ENCODE assay signal across 35 cellular contexts in genomic region chr3:180063783-180064182, GRCh38. TPM values are rescaled to one million over a fixed set of nuclear protein-coding genes. Genes with fewer than 3 reads are reported as not detected.
DNase-seq lines count a peak whose midpoint lies in the region; ATAC-seq and TF ChIP-seq lines count a peak whose summit lies in the region.
"Had no signal": no experiment of that assay in that cellular context is flagged by ENCODE, and none has a peak within 500 bp of the region (broad histone marks: within the 10 kb centered on the region; RNA-seq: fewer than 3 reads in every experiment).

No MANE protein-coding gene starts in this region.

- no peaks in the 10 kb centered on the region for H3F3A ChIP-seq in PC-9 (ENCODE audit: insufficient read depth, low read depth)

- H3K9me3 ChIP-seq in PC-9 (ENCODE audit: insufficient read depth, low read depth) (no peaks in the 10 kb centered on the region), parathyroid adenoma (ENCODE audit: control insufficient read depth, low read length) (no peaks in the 10 kb centered on the region)
- H3K9me3 ChIP-seq: gastrocnemius medialis, psoas muscle, sigmoid colon, thyroid gland, uterus had no signal

- H3K4me3 ChIP-seq in PC-9 (no peak overlapping the region), parathyroid adenoma (ENCODE audit: low read depth, low read length) (no peak overlapping the region)
- H3K4me3 ChIP-seq: gastrocnemius medialis, psoas muscle, sigmoid colon, thyroid gland, uterus had no signal

- H3K4me1 ChIP-seq in PC-9 (replicated peaks; ENCODE audit: insufficient read depth) (no peaks in the 10 kb centered on the region), parathyroid adenoma (no peaks in the 10 kb centered on the region)
- H3K4me1 ChIP-seq: gastrocnemius medialis, psoas muscle, sigmoid colon, thyroid gland, uterus had no signal

- H3K79me2 ChIP-seq in PC-9 (ENCODE audit: low read depth) (no peaks in the 10 kb centered on the region), parathyroid adenoma (no peaks in the 10 kb centered on the region)

- CTCF ChIA-PET in PC-9 (lab: Charles Lee) = no interaction called here

- no peak for ATAC-seq in HG03095 (IDR thresholded peaks at IDR 0.05; ENCODE audit: unreplicated experiment)
- ATAC-seq: activated CD4-positive, alpha-beta T cell treated with anti-CD3 and anti-CD28 coated beads for 36 hours; activated CD8-positive, alpha-beta T cell treated with anti-CD3 and anti-CD28 coated beads, Interleukin-2, amount 10 ng/mL, durations not matched to agents 7 days and 5 days; CD8-positive, alpha-beta T cell; gastrocnemius medialis; HCT116; naive thymus-derived CD4-positive, alpha-beta T cell; psoas muscle had no signal

- H3K9ac ChIP-seq in parathyroid adenoma = no peak overlapping the region

- no peaks in the 10 kb centered on the region for H4K20me1 ChIP-seq in PC-9 (ENCODE audit: insufficient read depth)

- no peaks in the 10 kb centered on the region for H3K27me3 ChIP-seq in PC-9 (ENCODE audit: insufficient read depth, low read depth)
- no peaks in the 10 kb centered on the region for H3K27me3 ChIP-seq in parathyroid adenoma (ENCODE audit: control insufficient read depth, insufficient read depth, low read length)
- H3K27me3 ChIP-seq: brain microvascular endothelial cell, gastrocnemius medialis, sigmoid colon, thyroid gland, uterus had no signal

- H3K27ac ChIP-seq in PC-9 (no peak overlapping the region), parathyroid adenoma (no peak overlapping the region)
- H3K27ac ChIP-seq: brain microvascular endothelial cell, gastrocnemius medialis, HL-60, psoas muscle, sigmoid colon, thyroid gland, uterus had no signal

- H3K36me3 ChIP-seq in PC-9 (ENCODE audit: low read depth) (no peaks in the 10 kb centered on the region), parathyroid adenoma (ENCODE audit: control insufficient read depth, insufficient read depth, low read length) (no peaks in the 10 kb centered on the region)
- H3K36me3 ChIP-seq: brain microvascular endothelial cell, gastrocnemius medialis, sigmoid colon, thyroid gland, uterus had no signal

- H3K4me2 ChIP-seq in PC-9 (no peak overlapping the region), parathyroid adenoma (ENCODE audit: low read length) (no peak overlapping the region)

- POLR2A ChIA-PET in PC-9 (lab: Charles Lee; ENCODE audit: unreplicated experiment) = no interaction called here

- peak; percentile 79 for DNase-seq in NCI-H2107 treated with DMSO at 0.1 percent for 48 hours (lab: John Stamatoyannopoulos, UW; ENCODE audit: unreplicated experiment)
- no peak for DNase-seq in NCI-H2107 (lab: John Stamatoyannopoulos, UW)
- DNase-seq in NAMALWA (ENCODE audit: low spot score) = peak; percentile 6
- peak in 1 of 2 experiments; percentile 49 for DNase-seq in PC-9
- no peak for DNase-seq in activated gamma-delta T cell treated with Interleukin-2 at 50 U/mL for 16 hours
- no peak for DNase-seq in NCI-H2171 treated with DMSO at 0.1 percent for 48 hours (lab: John Stamatoyannopoulos, UW)
- DNase-seq: activated CD4-positive, alpha-beta T cell treated with anti-CD3 and anti-CD28 coated beads for 36 hours; activated CD8-positive, alpha-beta T cell treated with anti-CD3 and anti-CD28 coated beads, Interleukin-2, amount 10 ng/mL, durations not matched to agents 7 days and 5 days; activated naive CD4-positive, alpha-beta T cell treated with anti-CD3 and anti-CD28 coated beads, Interleukin-2, amount 50 U/mL, for 16 hours; amygdala; brain microvascular endothelial cell; CD8-positive, alpha-beta T cell; EL; gastrocnemius medialis; Karpas-422; kidney glomerular epithelial cell; midbrain; naive thymus-derived CD4-positive, alpha-beta T cell; NCI-H2171; NCI-H524 treated with DMSO at 0.1 percent for 48 hours; nucleus accumbens; psoas muscle; sigmoid colon; stimulated activated CD4-positive, alpha-beta T cell treated with anti-CD3 and anti-CD28 coated beads, Interleukin-4, amount 100 ng/mL, for 24 hours; SW 1271; T-helper 9 cell; thyroid gland; uterus had no signal

- H2AFZ ChIP-seq in PC-9 = no peak overlapping the region
- H2AFZ ChIP-seq in parathyroid adenoma = no peak overlapping the region

- BruUV-seq in PC-9 (replicated peaks; lab: Mats Ljungman, UMichigan) = no TSS peak

- TF ChIP-seq CTCF in PC-9 (conservative IDR thresholded peaks at IDR 0.05) (0 out of 2 replicates have a peak, but pooled peaks have one; percentile 27), parathyroid adenoma (IDR thresholded peaks at IDR 0.05) (peak; percentile 11)

- intact Hi-C loops in PC-9 (cut with micrococcal nuclease; ENCODE audit: unreplicated experiment) = no loop called here

- 0 out of 2 replicates have a peak, but pooled peaks cover 3% of the 10 kb centered on the region for H3K9me2 ChIP-seq in PC-9 (ENCODE audit: insufficient read depth)

RNA-seq across cellular contexts. Expression of gene PEX5L, which starts 27.0 kb away (rescaled TPM):
- 0.33 and 0.98 TPM in 2 replicates for total RNA-seq in PC-9 (2021)
- total RNA-seq: activated CD8-positive, alpha-beta T cell treated with anti-CD3 and anti-CD28 coated beads, Interleukin-2, amount 10 ng/mL, durations not matched to agents 7 days and 5 days; B cell; CD8-positive, alpha-beta T cell; chondrocyte; lower leg skin; psoas muscle had no signal

Comparison
In these comparisons a context has a peak if more than half of its experiments do, and no peak if none do; other contexts are left out.
1. DNase-seq: peak in NCI-H2107 treated with DMSO at 0.1 percent for 48 hours (single experiment) and NAMALWA (single experiment); none in NCI-H2107 (single experiment), activated gamma-delta T cell treated with Interleukin-2 at 50 U/mL for 16 hours (single experiment) and NCI-H2171 treated with DMSO at 0.1 percent for 48 hours (single experiment).